Comparison of ENCODE assay signal across 11 cellular contexts in genomic region chr9:133889498-133890301, GRCh38.
DNase-seq lines count a peak whose midpoint lies in the region; ATAC-seq and TF ChIP-seq lines count a peak whose summit lies in the region.
"Had no signal": no experiment of that assay in that cellular context is flagged by ENCODE, and none has a peak within 500 bp of the region (broad histone marks: within the 10 kb centered on the region; RNA-seq: fewer than 3 reads in every experiment).

No MANE protein-coding gene starts in this region.

- ATAC-seq in GM21576 (IDR thresholded peaks at IDR 0.05; ENCODE audit: unreplicated experiment) (no peak), HG03342 (IDR thresholded peaks at IDR 0.05; ENCODE audit: unreplicated experiment) (no peak)

- H3K36me3 ChIP-seq in BE2C: peaks cover 14% of the 10 kb centered on the region

- no peaks in the 10 kb centered on the region for H3K9me3 ChIP-seq in BE2C

- no peaks in the 10 kb centered on the region for H3K27me3 ChIP-seq in BE2C

- no peak overlapping the region for H3K4me3 ChIP-seq in BE2C (ENCODE audit: low read depth, low read length)

- TF ChIP-seq CTCF in BE2C (IDR thresholded peaks at IDR 0.05; ENCODE audit: low read depth, low read length): no peak

- H3K4me1 ChIP-seq in BE2C: peaks cover 47% of the 10 kb centered on the region

- DNase-seq in BE2C: peak; percentile 53
- peak in 2 of 3 experiments; percentile 85 to 89 for DNase-seq in NCI-H1417 (lab: John Stamatoyannopoulos, UW)
- DNase-seq in T1000 (lab: John Stamatoyannopoulos, UW): peak; percentile 15
- peak; percentile 18 for DNase-seq in medulla oblongata (ENCODE audit: extremely low spot score)
- DNase-seq in activated T-cell treated with anti-CD3 and anti-CD28 coated beads for 4 hours: no peak
- no peak for DNase-seq in HuH-7 (ENCODE audit: low spot score)
- DNase-seq: central memory CD4-positive, alpha-beta T cell; KG1; occipital lobe had no signal

Comparison
In these comparisons a context has a peak if more than half of its experiments do, and no peak if none do; other contexts are left out.
1. DNase-seq: peak in BE2C (single experiment), NCI-H1417 (2 of 3), T1000 (single experiment) and medulla oblongata (single experiment); none in activated T-cell treated with anti-CD3 and anti-CD28 coated beads for 4 hours (single experiment) and HuH-7 (single experiment).